11 cellular contexts compared by ENCODE assay signal in genomic region chr16:67339453-67339852, GRCh38. TPM values are rescaled to one million over a fixed set of nuclear protein-coding genes. Genes with fewer than 3 reads are reported as not detected.
DNase-seq lines count a peak whose midpoint lies in the region; ATAC-seq, FAIRE-seq and TF ChIP-seq lines count a peak whose summit lies in the region.
"Had no signal": no experiment of that assay in that cellular context is flagged by ENCODE, and none has a peak within 500 bp of the region (broad histone marks: within the 10 kb centered on the region; RNA-seq: fewer than 3 reads in every experiment).

No MANE protein-coding gene starts in this region.

- TF ChIP-seq CTCF in MM.1S (IDR thresholded peaks at IDR 0.05; ENCODE audit: low read length), result peak; percentile 13; the same call in 1 of the 2 replicates
- TF ChIP-seq CTCF in bronchial epithelial cell (IDR thresholded peaks at IDR 0.05; ENCODE audit: insufficient read depth, low read length, severe bottlenecking), result no peak
- peak; percentile 33 for TF ChIP-seq CTCF in retinal pigment epithelial cell (conservative IDR thresholded peaks at IDR 0.05; ENCODE audit: low read depth, low read length)
- TF ChIP-seq CTCF in tibial nerve (IDR thresholded peaks at IDR 0.05), result peak in 1 of 5 experiments; percentile 17

- no peak for FAIRE-seq in bronchial epithelial cell (lab: Jason Lieb, UNC)

- H3K36me3 ChIP-seq in MM.1S (replicated peaks; ENCODE audit: insufficient read depth, low read length), result no peaks in the 10 kb centered on the region
- H3K36me3 ChIP-seq in bronchial epithelial cell (ENCODE audit: control insufficient read depth, insufficient read depth, low read length), result no peaks in the 10 kb centered on the region
- no peaks in the 10 kb centered on the region for H3K36me3 ChIP-seq in tibial nerve

- no peaks in the 10 kb centered on the region for H3K27me3 ChIP-seq in MM.1S (replicated peaks; ENCODE audit: insufficient read depth, low read length)
- H3K27me3 ChIP-seq in bronchial epithelial cell (ENCODE audit: control insufficient read depth, insufficient read depth, low read length), result no peaks in the 10 kb centered on the region
- H3K27me3 ChIP-seq in tibial nerve, result no peaks in the 10 kb centered on the region

- ATAC-seq in GM21825 (IDR thresholded peaks at IDR 0.05; ENCODE audit: unreplicated experiment), result no peak
- ATAC-seq: naive thymus-derived CD8-positive, alpha-beta T cell had no signal

- H4K20me1 ChIP-seq in MM.1S (ENCODE audit: insufficient read depth, low read length), result no peaks in the 10 kb centered on the region

- DNase-seq in NOMO-1 treated with DMSO at 0.1 percent for 48 hours (lab: John Stamatoyannopoulos, UW; ENCODE audit: unreplicated experiment), result peak; percentile 17
- DNase-seq in NOMO-1 treated with dmso at 0.1 percent for 144 hours (lab: John Stamatoyannopoulos, UW; ENCODE audit: unreplicated experiment), result no peak
- DNase-seq in MM.1S, result no peak
- DNase-seq in bronchial epithelial cell (ENCODE audit: low read depth), result peak; percentile 28
- DNase-seq in retinal pigment epithelial cell (ENCODE audit: low read depth), result no peak
- DNase-seq in tibial nerve (ENCODE audit: low spot score in 2 of 2), result no peak
- no peak for DNase-seq in GOT3 (lab: John Stamatoyannopoulos, UW)
- DNase-seq: activated CD4-positive, alpha-beta memory T cell treated with anti-CD3 and anti-CD28 coated beads, Interleukin-2, amount 10 ng/mL, durations not matched to agents 7 days and 5 days; naive thymus-derived CD8-positive, alpha-beta T cell had no signal

- H2AFZ ChIP-seq in MM.1S (ENCODE audit: low read length), result no peak overlapping the region

- no peak overlapping the region for H3K4me2 ChIP-seq in MM.1S (ENCODE audit: low read depth, low read length)

- TF ChIP-seq EP300 in tibial nerve (IDR thresholded peaks at IDR 0.05), result no peak

- H3K4me3 ChIP-seq in MM.1S (ENCODE audit: low read length), result no peak overlapping the region
- no peak overlapping the region for H3K4me3 ChIP-seq in bronchial epithelial cell (ENCODE audit: low read depth, low read length)
- H3K4me3 ChIP-seq in retinal pigment epithelial cell (ENCODE audit: low read length), result no peak overlapping the region
- H3K4me3 ChIP-seq in tibial nerve, result no peak overlapping the region

- H3K4me1 ChIP-seq in MM.1S (ENCODE audit: low read length) (no peaks in the 10 kb centered on the region), tibial nerve (no peaks in the 10 kb centered on the region)

- no peaks in the 10 kb centered on the region for H3K9me2 ChIP-seq in MM.1S (replicated peaks; ENCODE audit: insufficient read depth, low read length)

- TF ChIP-seq POLR2A in tibial nerve (IDR thresholded peaks at IDR 0.05), result no peak

- no peaks in the 10 kb centered on the region for H3F3A ChIP-seq in MM.1S (ENCODE audit: insufficient read depth, low read length)

- H3K9ac ChIP-seq in MM.1S (ENCODE audit: low read length), result no peak overlapping the region

- no peak overlapping the region for H3K27ac ChIP-seq in MM.1S (ENCODE audit: low read length)
- H3K27ac ChIP-seq in tibial nerve, result no peak overlapping the region

- H3K9me3 ChIP-seq in MM.1S (replicated peaks; ENCODE audit: insufficient read depth, low read length), result no peaks in the 10 kb centered on the region
- H3K9me3 ChIP-seq in tibial nerve, result peaks cover 0 to 6% (median 0%) of the 10 kb centered on the region in 4 donors

- 21 to 30% methylated on average over 2 of the region's 2 CpGs for WGBS in tibial nerve, 2 donors

- no peaks in the 10 kb centered on the region for H3K79me2 ChIP-seq in MM.1S (ENCODE audit: low read length)

RNA-seq across cellular contexts. Expression of gene LRRC36, which starts 12.8 kb away (rescaled TPM):
- total RNA-seq in bronchial epithelial cell (not detected in 2 replicates), tibial nerve (1 to 10 TPM in 2 of 4 donors, under 1 TPM in 1, not detected in 1; 0.30 to 4.6 (median 2.1) TPM)
- total RNA-seq: activated CD4-positive, alpha-beta memory T cell treated with anti-CD3 and anti-CD28 coated beads, Interleukin-2, amount 10 ng/mL, durations not matched to agents 7 days and 5 days; B cell had no signal

RNA-seq across cellular contexts. Expression of gene KCTD19, which starts 12.9 kb away (rescaled TPM):
- total RNA-seq in bronchial epithelial cell (not detected in 2 replicates), tibial nerve (1 to 10 TPM in 1 of 4 donors, under 1 TPM in 3; under 0.01 to 2.3 (median 0.25) TPM)
- total RNA-seq: B cell; naive thymus-derived CD8-positive, alpha-beta T cell had no signal

RNA-seq across cellular contexts. Expression of gene TPPP3, which starts 53.8 kb away (rescaled TPM):
- total RNA-seq in bronchial epithelial cell (0.13 TPM in 1 of 2 replicates, not detected in the other), tibial nerve (10 to 100 TPM in 2 of 4 donors, 1 to 10 TPM in 2; 5.7 to 13.6 (median 9.9) TPM)
- total RNA-seq: activated CD4-positive, alpha-beta memory T cell treated with anti-CD3 and anti-CD28 coated beads, Interleukin-2, amount 10 ng/mL, durations not matched to agents 7 days and 5 days; B cell; naive thymus-derived CD8-positive, alpha-beta T cell had no signal

Comparison
In these comparisons a context has a peak if more than half of its experiments do, and no peak if none do; other contexts are left out.
1. DNase-seq: peak in NOMO-1 treated with DMSO at 0.1 percent for 48 hours (single experiment) and bronchial epithelial cell (single experiment); none in NOMO-1 treated with dmso at 0.1 percent for 144 hours (single experiment), MM.1S (single experiment), retinal pigment epithelial cell (single experiment), tibial nerve (0 of 2) and GOT3 (single experiment).